ENCODE assay signal across 17 cellular contexts in the genomic region with DNA sequence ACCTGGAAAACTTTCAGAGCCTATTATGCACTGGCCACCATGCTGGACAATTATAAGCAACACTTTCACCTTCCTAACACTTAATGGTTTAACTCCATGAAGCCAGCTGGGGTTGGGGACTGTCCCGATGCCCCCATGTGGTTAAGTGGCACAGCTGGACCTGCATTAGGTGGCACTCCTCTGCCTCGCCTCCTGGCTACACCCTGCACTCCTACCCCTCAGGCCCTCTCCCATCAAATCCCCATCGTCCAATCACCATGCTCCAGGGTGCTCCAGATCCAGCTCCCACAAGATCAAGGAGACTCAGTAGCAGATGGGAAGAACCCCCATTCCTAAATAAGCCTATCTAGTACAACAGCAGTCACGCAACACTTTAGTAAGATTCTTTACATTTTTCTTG. TPM values are rescaled to one million over a fixed set of nuclear protein-coding genes. Genes with fewer than 3 reads are reported as not detected.
A peak's percentile ranks its signal among the peaks of the same experiment; 100 is the strongest.
DNase-seq lines count a peak whose midpoint lies in the region; ATAC-seq and TF ChIP-seq lines count a peak whose summit lies in the region.
"Had no signal": no experiment of that assay in that cellular context is flagged by ENCODE, and none has a peak within 500 bp of the region (broad histone marks: within the 10 kb centered on the region; RNA-seq: fewer than 3 reads in every experiment).

No MANE protein-coding gene starts in this region.

- H2AK5ac ChIP-seq in H9 (ENCODE audit: insufficient read length, low read length) = no peak overlapping the region

- peaks cover 5 to 7% of the 10 kb centered on the region in 2 experiments for H3K4me1 Mint-ChIP-seq in H9

- no peak for TF ChIP-seq CTCF in H9 (conservative IDR thresholded peaks at IDR 0.05)
- TF ChIP-seq CTCF in WERI-Rb-1 (IDR thresholded peaks at IDR 0.05; ENCODE audit: low read depth, low read length) = 0 out of 2 replicates have a peak, but pooled peaks have one; percentile 12
- no peak for TF ChIP-seq CTCF in uterus (IDR thresholded peaks at IDR 0.05)

- no peak overlapping the region for H2BK5ac ChIP-seq in H9 (ENCODE audit: insufficient read length, low read length)

- H3K4me1 ChIP-seq in H9 (ENCODE audit: insufficient read depth, low read length) (no peaks in the 10 kb centered on the region), uterus (no peaks in the 10 kb centered on the region)
- H3K4me1 ChIP-seq: BE2C had no signal

- H3K27ac ChIP-seq in H9 (ENCODE audit: insufficient read length, low read depth, low read length) = no peak overlapping the region
- H3K27ac ChIP-seq in WERI-Rb-1 = no peak overlapping the region
- H3K27ac ChIP-seq in uterus = no peak overlapping the region
- H3K27ac ChIP-seq: KMS-11, SK-N-MC had no signal

- no peaks in the 10 kb centered on the region for H3K79me1 ChIP-seq in H9 (ENCODE audit: insufficient read depth, low read depth, low read length, poor library complexity, severe bottlenecking)

- H3K9me3 ChIP-seq in H9 (ENCODE audit: control insufficient read depth, low read depth, low read length) (no peaks in the 10 kb centered on the region), WERI-Rb-1 (ENCODE audit: severe bottlenecking) (no peaks in the 10 kb centered on the region), uterus (no peaks in the 10 kb centered on the region)
- H3K9me3 ChIP-seq: BE2C had no signal

- peaks cover 96% of the 10 kb centered on the region for H3K36me3 ChIP-seq in WERI-Rb-1
- no peaks in the 10 kb centered on the region for H3K36me3 ChIP-seq in uterus

- no peaks in the 10 kb centered on the region for H3K9me3 Mint-ChIP-seq in H9

- no peaks in the 10 kb centered on the region for H3K23me2 ChIP-seq in H9 (ENCODE audit: insufficient read length, low read depth, low read length, poor library complexity, severe bottlenecking)

- no peak for TF ChIP-seq POLR2A in uterus (IDR thresholded peaks at IDR 0.05)

- WGBS in H9 (ENCODE audit: extremely low coverage, insufficient read length, low lambda C conversion rate) = no CpG with 5 or more reads among the region's 4 CpGs

- DNase-seq in H9 (peak; percentile 23), WERI-Rb-1 (no peak), left lobe of liver (ENCODE audit: low spot score) (no peak), NCI-H1105 (lab: John Stamatoyannopoulos, UW) (no peak), uterus (no peak)
- peak; percentile 13 for DNase-seq in stimulated activated CD8-positive, alpha-beta memory T cell treated with anti-CD3 and anti-CD28 coated beads, Interleukin-4, amount 100 ng/mL, for 48 hours
- DNase-seq in activated CD4-positive, alpha-beta T cell treated with anti-CD3 and anti-CD28 coated beads, Interleukin-2, amount 50 U/mL, for 48 hours = no peak
- DNase-seq: BE2C; CD4-positive, alpha-beta memory T cell; DMS79; GOT3; NCI-H146; NCI-H2081 treated with DMSO at 0.1 percent for 48 hours; NCI-H510A treated with DMSO at 0.1 percent for 48 hours; Right ventricle myocardium superior had no signal

- no peak overlapping the region for H2BK12ac ChIP-seq in H9 (ENCODE audit: insufficient read length, low read depth, low read length)

- peak overlapping the region in 2 of 3 experiments; percentile 24 to 25; a peak in 2 of 7 replicates for H3K27ac Mint-ChIP-seq in H9

- intact Hi-C loops in uterus (cut with DNase I; ENCODE audit: low total_unique reads) = no loop called here

- H2BK20ac ChIP-seq in H9 (ENCODE audit: low read depth, low read length, poor library complexity, severe bottlenecking) = no peak overlapping the region

- H3K56ac ChIP-seq in H9 (ENCODE audit: insufficient read length, low read depth, low read length) = no peak overlapping the region

- peak; percentile 21 for ATAC-seq in left lobe of liver

- H3K27me3 Mint-ChIP-seq in H9 (ENCODE audit: low read depth) = no peaks in the 10 kb centered on the region
- H3K27me3 Mint-ChIP-seq: CD4-positive, alpha-beta memory T cell had no signal

- no peak overlapping the region for H3K14ac ChIP-seq in H9 (ENCODE audit: insufficient read depth, low read length)

- H3K4me3 Mint-ChIP-seq in H9 = no peak overlapping the region
- H3K4me3 Mint-ChIP-seq: CD4-positive, alpha-beta memory T cell had no signal

- H3K4me3 ChIP-seq in WERI-Rb-1 (ENCODE audit: low read depth, low read length) = no peak overlapping the region
- no peak overlapping the region for H3K4me3 ChIP-seq in uterus
- H3K4me3 ChIP-seq: SK-N-MC had no signal

- H3K79me2 ChIP-seq in H9 (ENCODE audit: insufficient read depth, low read length) = no peaks in the 10 kb centered on the region

- no peak overlapping the region for H4K8ac ChIP-seq in H9 (replicated peaks; ENCODE audit: insufficient read length, low read depth, low read length)

- no peak overlapping the region for H4K5ac ChIP-seq in H9 (ENCODE audit: insufficient read length, low read depth, low read length)

- peaks cover 33 to 87% (median 80%) of the 10 kb centered on the region in 3 experiments; a peak in 6 of 7 replicates for H3K36me3 Mint-ChIP-seq in H9 (ENCODE audit: insufficient read depth in 1 of 3, low read depth in 3 of 3)

- H2BK120ac ChIP-seq in H9 (ENCODE audit: low read depth, low read length, poor library complexity, severe bottlenecking) = no peak overlapping the region

- H2AFZ ChIP-seq in H9 (ENCODE audit: low read length) = no peak overlapping the region

- no peak overlapping the region for H3K23ac ChIP-seq in H9 (ENCODE audit: insufficient read length, low read depth, low read length)

- H3K27me3 ChIP-seq in H9 (ENCODE audit: insufficient read depth, low read length) = no peaks in the 10 kb centered on the region
- H3K27me3 ChIP-seq in WERI-Rb-1 (ENCODE audit: insufficient read depth, low read depth, severe bottlenecking) = no peaks in the 10 kb centered on the region
- no peaks in the 10 kb centered on the region for H3K27me3 ChIP-seq in uterus
- H3K27me3 ChIP-seq: BE2C had no signal

- no peak overlapping the region for H2BK15ac ChIP-seq in H9 (ENCODE audit: low read depth, low read length)

- no peak overlapping the region for H3K9ac ChIP-seq in H9 (ENCODE audit: extremely low read depth, insufficient read length, low read length)
- H3K9ac ChIP-seq: KMS-11 had no signal

- no peak overlapping the region for H3T11ph ChIP-seq in H9 (ENCODE audit: low read length)

- H4K91ac ChIP-seq in H9 (ENCODE audit: insufficient read length, low read depth, low read length) = no peak overlapping the region

- no peaks in the 10 kb centered on the region for H4K20me1 ChIP-seq in H9 (ENCODE audit: control insufficient read depth, insufficient read depth, insufficient read length)

- H3K18ac ChIP-seq in H9 (ENCODE audit: insufficient read length, low read depth, low read length) = no peak overlapping the region

- H3K4ac ChIP-seq in H9 (ENCODE audit: low read depth, low read length) = no peak overlapping the region

- no peak overlapping the region for H3K4me2 ChIP-seq in H9 (ENCODE audit: insufficient read depth, insufficient read length, low read length)
- H3K4me2 ChIP-seq: KMS-11 had no signal

RNA-seq across cellular contexts. Expression of a gene that starts 53.8 kb away (rescaled TPM):
- total RNA-seq in H9 (2021) (340 and 364 TPM in 2 replicates), left lobe of liver (490 TPM), uterus (1,000 to 10,000 TPM in 1 of 4 donors, 100 to 1,000 TPM in 3; 226 to 1,465 (median 466) TPM)

RNA-seq across cellular contexts. Expression of a gene that starts 54.1 kb away (rescaled TPM):
- 385 and 399 TPM in 2 replicates for total RNA-seq in H9 (2021)
- 74.5 TPM for total RNA-seq in left lobe of liver
- 100 to 1,000 TPM; 135 to 631 (median 268) TPM for total RNA-seq in uterus

Comparison
In these comparisons a context has a peak if more than half of its experiments do, and no peak if none do; other contexts are left out.
1. DNase-seq: peak in H9 (single experiment) and stimulated activated CD8-positive, alpha-beta memory T cell treated with anti-CD3 and anti-CD28 coated beads, Interleukin-4, amount 100 ng/mL, for 48 hours (single experiment); none in WERI-Rb-1 (single experiment), left lobe of liver (single experiment), activated CD4-positive, alpha-beta T cell treated with anti-CD3 and anti-CD28 coated beads, Interleukin-2, amount 50 U/mL, for 48 hours (0 of 2), NCI-H1105 (single experiment) and uterus (0 of 2).